In the genomic region with DNA sequence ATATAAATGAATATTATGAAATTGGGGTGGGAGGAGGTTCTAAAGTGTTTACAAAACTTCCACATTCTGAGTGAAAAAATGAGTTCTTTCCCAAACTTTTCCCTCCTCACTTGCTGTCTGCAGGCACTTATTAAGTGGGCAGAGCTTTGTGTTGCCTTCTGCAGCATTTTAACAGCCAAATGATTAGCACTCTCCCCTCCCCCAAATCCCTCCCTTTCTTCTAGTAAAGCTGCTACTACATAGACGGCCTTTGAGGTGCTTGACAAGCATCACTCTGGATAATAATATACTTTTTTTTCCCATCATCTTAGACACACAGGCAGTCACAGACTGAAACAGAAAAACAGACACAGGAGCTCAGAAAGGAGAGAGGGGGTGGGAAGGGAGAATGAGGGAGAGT, we compare ENCODE assay signal across 21 cellular contexts.
"Had no signal": no experiment of that assay in that cellular context is flagged by ENCODE, and none has a peak within 500 bp of the region (broad histone marks: within the 10 kb centered on the region; RNA-seq: fewer than 3 reads in every experiment).

No MANE protein-coding gene starts in this region.

- H3K4me3 ChIP-seq: ovary, prostate gland, right atrium auricular region, spleen, thyroid gland, upper lobe of right lung had no signal

- H3K27me3 ChIP-seq: neutrophil, ovary, right atrium auricular region, spleen, thyroid gland, upper lobe of right lung had no signal

- H3K4me1 Mint-ChIP-seq: activated B cell treated with CpG ODN at 0.5 μM for 24 hours; activated CD4-positive, alpha-beta T cell treated with anti-CD3 and anti-CD28 coated beads for 36 hours; activated naive CD8-positive, alpha-beta T cell treated with anti-CD3 and anti-CD28 coated beads for 36 hours; memory B cell had no signal

- H3K27ac ChIP-seq: neutrophil, ovary, prostate gland, right atrium auricular region, spleen, thyroid gland, upper lobe of right lung had no signal

- H3K9me3 ChIP-seq: neutrophil, ovary, prostate gland, right atrium auricular region, thyroid gland, upper lobe of right lung had no signal

- H3K9me3 Mint-ChIP-seq: memory B cell had no signal

- H3K36me3 ChIP-seq: neutrophil, ovary, prostate gland, right atrium auricular region, spleen, thyroid gland, upper lobe of right lung had no signal

- H3K27ac Mint-ChIP-seq: activated B cell treated with CpG ODN at 0.5 μM for 24 hours; activated CD4-positive, alpha-beta T cell treated with anti-CD3 and anti-CD28 coated beads for 36 hours; activated naive CD8-positive, alpha-beta T cell treated with anti-CD3 and anti-CD28 coated beads for 36 hours; memory B cell had no signal

- H3K4me1 ChIP-seq: prostate gland, right atrium auricular region, spleen, upper lobe of right lung had no signal

- H3K36me3 Mint-ChIP-seq: activated naive CD8-positive, alpha-beta T cell treated with anti-CD3 and anti-CD28 coated beads for 36 hours; memory B cell had no signal

- H3K27me3 Mint-ChIP-seq: activated B cell treated with CpG ODN at 0.5 μM for 24 hours; activated CD4-positive, alpha-beta T cell treated with anti-CD3 and anti-CD28 coated beads for 36 hours; activated naive CD8-positive, alpha-beta T cell treated with anti-CD3 and anti-CD28 coated beads for 36 hours; memory B cell had no signal

- ATAC-seq: activated CD4-positive, alpha-beta T cell treated with anti-CD3 and anti-CD28 coated beads for 36 hours; esophagus mucosa; stimulated activated naive CD8-positive, alpha-beta T cell treated with anti-CD3 and anti-CD28 coated beads, Interleukin-15, Interleukin-2, amounts not matched to agents 100 U/mL and 50 U/mL, for 24 hours; upper lobe of right lung had no signal

- DNase-seq: activated B cell treated with CpG ODN at 0.5 μM for 24 hours; activated CD4-positive, alpha-beta T cell treated with anti-CD3 and anti-CD28 coated beads for 36 hours; activated CD4-positive, alpha-beta T cell treated with anti-CD3 and anti-CD28 coated beads, Interleukin-2, amount 50 U/mL, for 4 hours; activated naive CD4-positive, alpha-beta T cell treated with Interleukin-2 at 50 U/mL for 16 hours; activated naive CD8-positive, alpha-beta T cell treated with anti-CD3 and anti-CD28 coated beads for 36 hours; activated T-cell treated with anti-CD3 and anti-CD28 coated beads, Interleukin-2, amount 50 U/mL, for 48 hours; cortex of kidney; effector CD4-positive, alpha-beta T cell; glutamatergic neuron; spleen; stimulated activated CD4-positive, alpha-beta T cell treated with anti-CD3 and anti-CD28 coated beads, Interleukin-4, amount 100 ng/mL, for 24 hours; stimulated activated naive CD8-positive, alpha-beta T cell treated with anti-CD3 and anti-CD28 coated beads, Interleukin-15, Interleukin-2, amounts not matched to agents 100 U/mL and 50 U/mL, for 24 hours; T-helper 9 cell; thyroid gland; upper lobe of right lung had no signal

- H3K4me3 Mint-ChIP-seq: activated B cell treated with CpG ODN at 0.5 μM for 24 hours; activated CD4-positive, alpha-beta T cell treated with anti-CD3 and anti-CD28 coated beads for 36 hours; activated naive CD8-positive, alpha-beta T cell treated with anti-CD3 and anti-CD28 coated beads for 36 hours; memory B cell had no signal
